Comparison of ENCODE assay signal across 12 cellular contexts in the genomic region with DNA sequence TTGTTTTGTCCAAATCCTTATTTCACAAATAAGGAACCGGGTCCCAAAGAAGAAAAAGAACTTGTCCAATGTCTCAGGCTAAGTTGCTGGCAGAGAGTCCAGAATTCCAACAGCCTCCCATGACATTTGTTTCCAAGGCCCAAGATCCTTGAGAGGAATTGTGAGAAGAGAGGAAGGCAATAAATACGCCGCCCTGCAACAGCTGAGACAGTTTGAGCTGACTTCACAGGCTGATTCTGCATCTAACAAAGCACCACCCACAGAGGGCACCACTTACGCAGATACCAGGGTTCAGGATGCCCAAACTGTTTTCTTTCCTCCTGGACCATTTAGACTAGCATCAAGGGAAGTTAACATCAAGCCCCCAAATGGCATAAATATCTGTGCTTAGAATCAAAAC.
DNase-seq lines count a peak whose midpoint lies in the region; FAIRE-seq and TF ChIP-seq lines count a peak whose summit lies in the region.
"Had no signal": no experiment of that assay in that cellular context is flagged by ENCODE, and none has a peak within 500 bp of the region (broad histone marks: within the 10 kb centered on the region; RNA-seq: fewer than 3 reads in every experiment).

No MANE protein-coding gene starts in this region.

- intact Hi-C loops in ascending aorta (cut with DNase I) = loop anchor here (10.0 kb wide), 1 partner anchor 333 kb away; a partner anchor contains a TSS

- H3K4me3 ChIP-seq in astrocyte of the cerebellum (ENCODE audit: low read depth, low read length) (no peak overlapping the region), ascending aorta (no peak overlapping the region)
- no peak overlapping the region for H3K4me3 ChIP-seq in effector memory CD4-positive, alpha-beta T cell (ENCODE audit: insufficient read depth, low read depth, low read length, poor library complexity, severe bottlenecking)

- no peak overlapping the region for H3K27ac ChIP-seq in ascending aorta
- H3K27ac ChIP-seq in effector memory CD4-positive, alpha-beta T cell (ENCODE audit: insufficient read depth, low read length, poor library complexity, severe bottlenecking) = no peak overlapping the region

- H3K36me3 ChIP-seq in ascending aorta = no peaks in the 10 kb centered on the region
- H3K36me3 ChIP-seq in effector memory CD4-positive, alpha-beta T cell (ENCODE audit: control insufficient read depth, insufficient read depth, low read length) = no peaks in the 10 kb centered on the region

- H3K4me1 Mint-ChIP-seq in activated CD4-positive, alpha-beta memory T cell treated with anti-CD3 and anti-CD28 coated beads, Interleukin-2, amount 10 ng/mL, durations not matched to agents 7 days and 5 days = no peaks in the 10 kb centered on the region

- no peak overlapping the region for H3K27ac Mint-ChIP-seq in activated CD4-positive, alpha-beta memory T cell treated with anti-CD3 and anti-CD28 coated beads, Interleukin-2, amount 10 ng/mL, durations not matched to agents 7 days and 5 days

- H3K4me1 ChIP-seq in ascending aorta = no peaks in the 10 kb centered on the region
- no peaks in the 10 kb centered on the region for H3K4me1 ChIP-seq in effector memory CD4-positive, alpha-beta T cell (ENCODE audit: control insufficient read depth, insufficient read depth, low read length, poor library complexity, severe bottlenecking)

- H3K9me3 ChIP-seq in ascending aorta = no peaks in the 10 kb centered on the region
- no peaks in the 10 kb centered on the region for H3K9me3 ChIP-seq in effector memory CD4-positive, alpha-beta T cell (ENCODE audit: control insufficient read depth, low read length)

- POLR2A ChIA-PET in activated CD4-positive, alpha-beta memory T cell treated with anti-CD3 and anti-CD28 coated beads, Interleukin-2, amount 10 ng/mL, durations not matched to agents 7 days and 5 days (lab: Charles Lee) = no interaction called here

- CTCF ChIA-PET in activated CD4-positive, alpha-beta memory T cell treated with anti-CD3 and anti-CD28 coated beads, Interleukin-2, amount 10 ng/mL, durations not matched to agents 7 days and 5 days (lab: Charles Lee) = interaction anchor here (1.1 kb wide), 1 partner anchor 137 kb away, joined by 4 read pairs; no protein-coding TSS in a partner anchor

- H3K4me3 Mint-ChIP-seq in activated CD4-positive, alpha-beta memory T cell treated with anti-CD3 and anti-CD28 coated beads, Interleukin-2, amount 10 ng/mL, durations not matched to agents 7 days and 5 days = no peak overlapping the region

- in situ Hi-C loops in astrocyte of the cerebellum (cut with HindIII; ENCODE audit: low sequenced_read_pairs) = no loop called here

- H3K36me3 Mint-ChIP-seq in activated CD4-positive, alpha-beta memory T cell treated with anti-CD3 and anti-CD28 coated beads, Interleukin-2, amount 10 ng/mL, durations not matched to agents 7 days and 5 days (ENCODE audit: low read depth) = no peaks in the 10 kb centered on the region

- no peaks in the 10 kb centered on the region for H3K27me3 Mint-ChIP-seq in activated CD4-positive, alpha-beta memory T cell treated with anti-CD3 and anti-CD28 coated beads, Interleukin-2, amount 10 ng/mL, durations not matched to agents 7 days and 5 days

- no peaks in the 10 kb centered on the region for H3K9me3 Mint-ChIP-seq in activated CD4-positive, alpha-beta memory T cell treated with anti-CD3 and anti-CD28 coated beads, Interleukin-2, amount 10 ng/mL, durations not matched to agents 7 days and 5 days

- no peak for TF ChIP-seq EP300 in Ishikawa (IDR thresholded peaks at IDR 0.05; ENCODE audit: borderline replicate concordance)

- no peak for FAIRE-seq in frontal cortex (lab: Jason Lieb, UNC)

- TF ChIP-seq CTCF in astrocyte of the cerebellum (IDR thresholded peaks at IDR 0.05; ENCODE audit: low read depth, low read length, missing control alignments) = peak; percentile 34
- TF ChIP-seq CTCF in ascending aorta (IDR thresholded peaks at IDR 0.05) = peak in 1 of 3 experiments; percentile 6

- DNase-seq in EL = peak; percentile 40
- DNase-seq in astrocyte of the cerebellum (ENCODE audit: low read depth) = no peak
- peak; percentile 78 for DNase-seq in medulla oblongata (ENCODE audit: extremely low spot score)
- no peak for DNase-seq in activated CD4-positive, alpha-beta memory T cell treated with anti-CD3 and anti-CD28 coated beads, Interleukin-2, amount 10 ng/mL, durations not matched to agents 7 days and 5 days
- DNase-seq in ascending aorta (ENCODE audit: low spot score in 2 of 2) = no peak
- DNase-seq in effector memory CD4-positive, alpha-beta T cell = no peak
- DNase-seq in frontal cortex (ENCODE audit: low spot score in 2 of 2) = no peak
- DNase-seq: DND-41; effector CD8-positive, alpha-beta T cell; NCI-H2081 treated with DMSO at 0.1 percent for 48 hours; retina had no signal

- 0 out of 2 replicates have a peak, but pooled peaks have one; percentile 7 for TF ChIP-seq RAD21 in Ishikawa (IDR thresholded peaks at IDR 0.05; ENCODE audit: low read depth)

- H3K27me3 ChIP-seq in ascending aorta = no peaks in the 10 kb centered on the region
- no peaks in the 10 kb centered on the region for H3K27me3 ChIP-seq in effector memory CD4-positive, alpha-beta T cell (replicated peaks; ENCODE audit: control insufficient read depth, insufficient read depth, low read length, poor library complexity, severe bottlenecking)

TF ChIP-seq in Ishikawa, 13 proteins besides CTCF, POLR2A, EP300 and RAD21:
- no peak for TF ChIP-seq EGR1 (IDR thresholded peaks at IDR 0.05)

Comparison
In these comparisons a context has a peak if more than half of its experiments do, and no peak if none do; other contexts are left out.
1. DNase-seq: peak in EL (single experiment) and medulla oblongata (single experiment); none in astrocyte of the cerebellum (single experiment), activated CD4-positive, alpha-beta memory T cell treated with anti-CD3 and anti-CD28 coated beads, Interleukin-2, amount 10 ng/mL, durations not matched to agents 7 days and 5 days (single experiment), ascending aorta (0 of 2), effector memory CD4-positive, alpha-beta T cell (0 of 3) and frontal cortex (0 of 2).